Comparison of ENCODE assay signal across 8 cellular contexts in genomic region chr10:61750943-61751471, GRCh38.
DNase-seq lines count a peak whose midpoint lies in the region; ATAC-seq and TF ChIP-seq lines count a peak whose summit lies in the region.

No MANE protein-coding gene starts in this region.

- DNase-seq in A172 (ENCODE audit: low spot score), result peak; percentile 86
- peak; percentile 36 for DNase-seq in GM13976 (ENCODE audit: low spot score)
- DNase-seq in NCI-H1694 treated with DMSO at 0.1 percent for 48 hours (lab: John Stamatoyannopoulos, UW), result peak; percentile 19
- DNase-seq in activated CD4-positive, alpha-beta T cell treated with anti-CD3 and anti-CD28 coated beads, Interleukin-2, amount 50 U/mL, for 1 hour, result peak; percentile 60
- peak; percentile 21 for DNase-seq in effector CD8-positive, alpha-beta T cell (lab: John Stamatoyannopoulos, UW)
- peak; percentile 80 for DNase-seq in mucosa of gallbladder (ENCODE audit: low spot score)

- H3K4me1 Mint-ChIP-seq in stimulated activated memory B cell treated with anti-CD40 and anti-IgM and Interleukin-4, amounts not matched to agents 10 μg/mL and 1 μg/mL and 100 μg/mL, for 72 hours, result peaks cover 19% of the 10 kb centered on the region

- TF ChIP-seq CTCF in GM13976 (IDR thresholded peaks at IDR 0.05; ENCODE audit: borderline replicate concordance, control extremely low read depth, extremely low read depth, insufficient read depth, missing control alignments), result peak; percentile 62

- no peaks in the 10 kb centered on the region for H3K9me3 Mint-ChIP-seq in stimulated activated memory B cell treated with anti-CD40 and anti-IgM and Interleukin-4, amounts not matched to agents 10 μg/mL and 1 μg/mL and 100 μg/mL, for 72 hours

- in situ Hi-C loops in GM13976 (cut with MboI; ENCODE audit: low sequenced_read_pairs, unreplicated experiment), result no loop called here

- peak overlapping the region; percentile 67 for H3K27ac Mint-ChIP-seq in stimulated activated memory B cell treated with anti-CD40 and anti-IgM and Interleukin-4, amounts not matched to agents 10 μg/mL and 1 μg/mL and 100 μg/mL, for 72 hours

- peak; percentile 91 for ATAC-seq in HG02798 (IDR thresholded peaks at IDR 0.05; ENCODE audit: poor library complexity, unreplicated experiment)
- ATAC-seq in stimulated activated memory B cell treated with anti-CD40 and anti-IgM and Interleukin-4, amounts not matched to agents 10 μg/mL and 1 μg/mL and 100 μg/mL, for 72 hours, result peak; percentile 91

- H3K27me3 Mint-ChIP-seq in stimulated activated memory B cell treated with anti-CD40 and anti-IgM and Interleukin-4, amounts not matched to agents 10 μg/mL and 1 μg/mL and 100 μg/mL, for 72 hours, result no peaks in the 10 kb centered on the region

- peak overlapping the region; percentile 43 for H3K4me3 Mint-ChIP-seq in stimulated activated memory B cell treated with anti-CD40 and anti-IgM and Interleukin-4, amounts not matched to agents 10 μg/mL and 1 μg/mL and 100 μg/mL, for 72 hours

- H3K36me3 Mint-ChIP-seq in stimulated activated memory B cell treated with anti-CD40 and anti-IgM and Interleukin-4, amounts not matched to agents 10 μg/mL and 1 μg/mL and 100 μg/mL, for 72 hours, result no peaks in the 10 kb centered on the region

Comparison
In these comparisons a context has a peak if more than half of its experiments do, and no peak if none do; other contexts are left out.
1. Peak in every context shown above with its lines: DNase-seq and ATAC-seq.
2. DNase-seq: peak in every context shown above with its lines; median percentile 86 in A172; 80 in mucosa of gallbladder; 60 in activated CD4-positive, alpha-beta T cell treated with anti-CD3 and anti-CD28 coated beads, Interleukin-2, amount 50 U/mL, for 1 hour; 36 in GM13976; 21 in effector CD8-positive, alpha-beta T cell; 19 in NCI-H1694 treated with DMSO at 0.1 percent for 48 hours.